Comparison of ENCODE assay signal across 25 cellular contexts in the genomic region with DNA sequence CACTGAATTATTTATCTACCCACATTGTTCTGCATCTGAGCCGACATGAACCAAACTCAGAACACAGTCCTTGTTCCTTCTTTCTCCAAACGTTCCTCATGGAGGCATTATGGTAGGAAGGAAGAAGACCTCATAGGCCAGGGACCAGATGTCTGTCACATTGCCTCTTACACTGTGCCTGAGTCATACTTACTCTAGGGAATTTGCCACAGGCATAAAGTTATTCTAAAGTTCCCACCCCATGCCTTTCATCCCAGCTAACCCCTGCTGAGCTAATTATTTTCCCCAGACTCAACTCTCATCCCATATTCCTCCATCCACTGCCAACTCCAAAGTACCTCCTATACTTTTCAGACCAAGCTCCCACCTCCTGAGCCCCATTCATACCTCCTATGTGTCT. TPM values are rescaled to one million over a fixed set of nuclear protein-coding genes. Genes with fewer than 3 reads are reported as not detected.
"Had no signal": no experiment of that assay in that cellular context is flagged by ENCODE, and none has a peak within 500 bp of the region (broad histone marks: within the 10 kb centered on the region; RNA-seq: fewer than 3 reads in every experiment).

No MANE protein-coding gene starts in this region.

- H3K27me3 ChIP-seq: sigmoid colon, upper lobe of left lung had no signal

- H3K27ac ChIP-seq: lower lobe of right lung, sigmoid colon, thoracic aorta, upper lobe of left lung had no signal

- ATAC-seq: activated CD4-positive, alpha-beta T cell treated with anti-CD3 and anti-CD28 coated beads for 36 hours; activated T-cell treated with anti-CD3 and anti-CD28 coated beads, Interleukin-2, amount 50 U/mL, for 4 hours; effector memory CD8-positive, alpha-beta T cell; esophagus mucosa; lower lobe of right lung; WTC11 had no signal

- H3K4me1 ChIP-seq: lower lobe of right lung, sigmoid colon, upper lobe of left lung had no signal

- DNase-seq: activated CD4-positive, alpha-beta T cell treated with anti-CD3 and anti-CD28 coated beads for 36 hours; activated CD4-positive, alpha-beta T cell treated with anti-CD3 and anti-CD28 coated beads, Interleukin-2, amount 50 U/mL, for 4 hours; activated CD8-positive, alpha-beta memory T cell treated with anti-CD3 and anti-CD28 coated beads, Interleukin-2, amount 50 U/mL, for 48 hours; activated naive CD4-positive, alpha-beta T cell treated with Interleukin-2 at 50 U/mL for 16 hours; activated naive CD8-positive, alpha-beta T cell treated with anti-CD3 and anti-CD28 coated beads for 36 hours; activated T-cell treated with anti-CD3 and anti-CD28 coated beads, Interleukin-2, amount 50 U/mL, for 4 hours; effector memory CD8-positive, alpha-beta T cell; kidney; lower lobe of right lung; naive B cell; sigmoid colon; stimulated activated CD4-positive, alpha-beta T cell treated with anti-CD3 and anti-CD28 coated beads, Interleukin-4, amount 100 ng/mL, for 1 hour; stimulated activated naive CD4-positive, alpha-beta T cell treated with Interleukin-2 at 50 U/mL for 16 hours; T-helper 9 cell; upper lobe of left lung had no signal

- H3K9me3 ChIP-seq: lower lobe of right lung, sigmoid colon, thoracic aorta, upper lobe of left lung had no signal

- H3K36me3 ChIP-seq: lower lobe of right lung, sigmoid colon, thoracic aorta, upper lobe of left lung had no signal

- H3K4me3 ChIP-seq: lower lobe of right lung, sigmoid colon, thoracic aorta, upper lobe of left lung had no signal

RNA-seq across cellular contexts. Expression of a gene that starts 21.2 kb away (rescaled TPM):
- total RNA-seq: activated CD4-positive, alpha-beta T cell treated with anti-CD3 and anti-CD28 coated beads for 36 hours; activated CD8-positive, alpha-beta memory T cell treated with anti-CD3 and anti-CD28 coated beads for 36 hours; activated naive CD8-positive, alpha-beta T cell treated with anti-CD3 and anti-CD28 coated beads for 36 hours; dermis microvascular lymphatic vessel endothelial cell; endothelial cell of umbilical vein; glomerular endothelial cell; neural crest cell; omental fat pad; sigmoid colon; T-helper 1 cell treated with Interleukin-12 subunit alpha and Interleukin-12 subunit beta and Interleukin-4 antibody, amounts not matched to agents 30 ng/mL and 1 ng/mL, for 36 hours; thoracic aorta had no signal
- polyA plus RNA-seq: endothelial cell of umbilical vein had no signal
